Comparison of ENCODE assay signal across 37 cellular contexts in genomic region chr12:10998204-10998603, GRCh38.
"Had no signal": no experiment of that assay in that cellular context is flagged by ENCODE, and none has a peak within 500 bp of the region (broad histone marks: within the 10 kb centered on the region; RNA-seq: fewer than 3 reads in every experiment).

Gene TAS2R20 (minus strand): TSS chr12:10998304. CDS start chr12:10997875, 429 bp downstream.

- DNase-seq: activated effector memory CD4-positive, alpha-beta T cell treated with anti-CD3 and anti-CD28 coated beads, Interleukin-2, amount 50 U/mL, for 16 hours; activated effector memory CD4-positive, alpha-beta T cell treated with Interleukin-2 at 50 U/mL for 16 hours; activated gamma-delta T cell; activated gamma-delta T cell treated with Interleukin-2 at 50 U/mL for 16 hours; activated naive CD4-positive, alpha-beta T cell; activated naive CD4-positive, alpha-beta T cell treated with anti-CD3 and anti-CD28 coated beads for 36 hours; activated naive CD4-positive, alpha-beta T cell treated with anti-CD3 and anti-CD28 coated beads, Interleukin-2, amount 50 U/mL, for 16 hours; activated naive CD4-positive, alpha-beta T cell treated with Interleukin-2 at 50 U/mL for 16 hours; activated naive CD8-positive, alpha-beta T cell treated with anti-CD3 and anti-CD28 coated beads for 36 hours; activated naive CD8-positive, alpha-beta T cell treated with anti-CD3 and anti-CD28 coated beads, Interleukin-2, amount 10 ng/mL, durations not matched to agents 7 days and 5 days; activated naive CD8-positive, alpha-beta T cell treated with anti-CD3 and anti-CD28 coated beads, Interleukin-2, amount 50 U/mL, for 24 hours; activated T-cell treated with anti-CD3 and anti-CD28 coated beads, Interleukin-2, amount 50 U/mL, for 1 hour; activated T-cell treated with anti-CD3 and anti-CD28 coated beads, Interleukin-2, amount 50 U/mL, for 24 hours; activated T-cell treated with anti-CD3 and anti-CD28 coated beads, Interleukin-2, amount 50 U/mL, for 4 hours; activated T-cell treated with anti-CD3 and anti-CD28 coated beads, Interleukin-2, amount 50 U/mL, for 48 hours; activated T-cell treated with anti-CD3 and anti-CD28 coated beads, Interleukin-2, amount 50 U/mL, for 72 hours; adrenal gland; amniotic stem cell; amygdala; anterior cingulate cortex; aorta; body of pancreas; brain microvascular endothelial cell; caudate nucleus; central memory CD4-positive, alpha-beta T cell; cerebellar nuclear complex had no signal

- H3K4me1 ChIP-seq: adrenal gland, ascending aorta, body of pancreas, breast epithelium had no signal

- H3K27ac Mint-ChIP-seq: activated naive CD4-positive, alpha-beta T cell treated with anti-CD3 and anti-CD28 coated beads for 36 hours; activated naive CD4-positive, alpha-beta T cell treated with anti-CD3 and anti-CD28 coated beads, Interleukin-2, amount 50 U/mL, for 24 hours; activated naive CD4-positive, alpha-beta T cell treated with anti-CD3 and anti-CD28 coated beads, Interleukin-2, amount 50 U/mL, for 72 hours; activated naive CD8-positive, alpha-beta T cell; activated naive CD8-positive, alpha-beta T cell treated with anti-CD3 and anti-CD28 coated beads for 36 hours; activated naive CD8-positive, alpha-beta T cell treated with anti-CD3 and anti-CD28 coated beads, Interleukin-2, amount 10 ng/mL, durations not matched to agents 7 days and 5 days; activated naive CD8-positive, alpha-beta T cell treated with anti-CD3 and anti-CD28 coated beads, Interleukin-2, amount 50 U/mL, for 24 hours; activated T-cell treated with anti-CD3 and anti-CD28 coated beads, Interleukin-2, amount 50 U/mL, for 24 hours; activated T-cell treated with anti-CD3 and anti-CD28 coated beads, Interleukin-2, amount 50 U/mL, for 72 hours; activated T-helper 1 cell treated with anti-CD3 and anti-CD28 coated beads, Interleukin-12 subunit alpha, Interleukin-12 subunit beta, Interleukin-2, Interleukin-4 antibody, amounts not matched to agents 30 ng/mL and 10 ng/mL and 1 ng/mL, durations not matched to agents 14 hours and 24 hours and 36 hours; activated T-helper 17 cell treated with anti-CD3 and anti-CD28 coated beads, Interleukin-2, amount 50 U/mL, for 72 hours; activated T-helper 2 cell treated with anti-CD3 and anti-CD28 coated beads, Interferon-gamma antibody, Interleukin-2, Interleukin-4, amounts not matched to agents 10 μg/mL and 5 μg/mL and 100 μg/mL, durations not matched to agents 14 hours and 24 hours and 36 hours; brain had no signal

- H3K4me3 Mint-ChIP-seq: activated naive CD4-positive, alpha-beta T cell treated with anti-CD3 and anti-CD28 coated beads for 36 hours; activated naive CD4-positive, alpha-beta T cell treated with anti-CD3 and anti-CD28 coated beads, Interleukin-2, amount 50 U/mL, for 24 hours; activated naive CD8-positive, alpha-beta T cell; activated naive CD8-positive, alpha-beta T cell treated with anti-CD3 and anti-CD28 coated beads for 36 hours; activated naive CD8-positive, alpha-beta T cell treated with anti-CD3 and anti-CD28 coated beads, Interleukin-2, amount 10 ng/mL, durations not matched to agents 7 days and 5 days; activated naive CD8-positive, alpha-beta T cell treated with anti-CD3 and anti-CD28 coated beads, Interleukin-2, amount 50 U/mL, for 24 hours; activated T-cell treated with anti-CD3 and anti-CD28 coated beads, Interleukin-2, amount 50 U/mL, for 24 hours; activated T-cell treated with anti-CD3 and anti-CD28 coated beads, Interleukin-2, amount 50 U/mL, for 4 hours; activated T-cell treated with anti-CD3 and anti-CD28 coated beads, Interleukin-2, amount 50 U/mL, for 72 hours; activated T-helper 1 cell treated with anti-CD3 and anti-CD28 coated beads, Interleukin-12 subunit alpha, Interleukin-12 subunit beta, Interleukin-2, Interleukin-4 antibody, amounts not matched to agents 30 ng/mL and 10 ng/mL and 1 ng/mL, durations not matched to agents 14 hours and 24 hours and 36 hours; activated T-helper 17 cell treated with anti-CD3 and anti-CD28 coated beads, Interleukin-2, amount 50 U/mL, for 72 hours; brain; central memory CD8-positive, alpha-beta T cell had no signal

- H3K9me3 Mint-ChIP-seq: activated naive CD4-positive, alpha-beta T cell treated with anti-CD3 and anti-CD28 coated beads for 36 hours; activated naive CD4-positive, alpha-beta T cell treated with anti-CD3 and anti-CD28 coated beads, Interleukin-2, amount 50 U/mL, for 24 hours; activated naive CD4-positive, alpha-beta T cell treated with anti-CD3 and anti-CD28 coated beads, Interleukin-2, amount 50 U/mL, for 72 hours; activated T-helper 1 cell treated with anti-CD3 and anti-CD28 coated beads, Interleukin-12 subunit alpha, Interleukin-12 subunit beta, Interleukin-2, Interleukin-4 antibody, amounts not matched to agents 30 ng/mL and 10 ng/mL and 1 ng/mL, durations not matched to agents 14 hours and 24 hours and 36 hours; activated T-helper 17 cell treated with anti-CD3 and anti-CD28 coated beads, Interleukin-2, amount 50 U/mL, for 72 hours; central memory CD8-positive, alpha-beta T cell had no signal

- H3K9me3 ChIP-seq: ascending aorta, body of pancreas, breast epithelium had no signal

- H3K4me1 Mint-ChIP-seq: activated naive CD4-positive, alpha-beta T cell treated with anti-CD3 and anti-CD28 coated beads, Interleukin-2, amount 50 U/mL, for 24 hours; activated naive CD8-positive, alpha-beta T cell treated with anti-CD3 and anti-CD28 coated beads for 36 hours; activated naive CD8-positive, alpha-beta T cell treated with anti-CD3 and anti-CD28 coated beads, Interleukin-2, amount 10 ng/mL, durations not matched to agents 7 days and 5 days; activated naive CD8-positive, alpha-beta T cell treated with anti-CD3 and anti-CD28 coated beads, Interleukin-2, amount 50 U/mL, for 24 hours; activated T-helper 17 cell treated with anti-CD3 and anti-CD28 coated beads, Interleukin-2, amount 50 U/mL, for 72 hours; brain; central memory CD8-positive, alpha-beta T cell had no signal

- H3K27me3 Mint-ChIP-seq: activated naive CD4-positive, alpha-beta T cell treated with anti-CD3 and anti-CD28 coated beads, Interleukin-2, amount 50 U/mL, for 24 hours; activated naive CD8-positive, alpha-beta T cell; activated naive CD8-positive, alpha-beta T cell treated with anti-CD3 and anti-CD28 coated beads for 36 hours; activated naive CD8-positive, alpha-beta T cell treated with anti-CD3 and anti-CD28 coated beads, Interleukin-2, amount 10 ng/mL, durations not matched to agents 7 days and 5 days; activated naive CD8-positive, alpha-beta T cell treated with anti-CD3 and anti-CD28 coated beads, Interleukin-2, amount 50 U/mL, for 24 hours; activated T-cell treated with anti-CD3 and anti-CD28 coated beads, Interleukin-2, amount 50 U/mL, for 24 hours; activated T-helper 17 cell treated with anti-CD3 and anti-CD28 coated beads, Interleukin-2, amount 50 U/mL, for 72 hours; brain; central memory CD8-positive, alpha-beta T cell had no signal

- ATAC-seq: activated naive CD4-positive, alpha-beta T cell treated with anti-CD3 and anti-CD28 coated beads, Interleukin-2, amount 50 U/mL, for 72 hours; activated naive CD8-positive, alpha-beta T cell treated with anti-CD3 and anti-CD28 coated beads, Interleukin-2, amount 50 U/mL, for 24 hours; activated T-cell treated with anti-CD3 and anti-CD28 coated beads, Interleukin-2, amount 50 U/mL, for 4 hours; activated T-cell treated with anti-CD3 and anti-CD28 coated beads, Interleukin-2, amount 50 U/mL, for 72 hours; activated T-helper 17 cell treated with anti-CD3 and anti-CD28 coated beads, Interleukin-2, amount 50 U/mL, for 72 hours; body of pancreas had no signal

- H3K4me3 ChIP-seq: adrenal gland, ascending aorta, body of pancreas, breast epithelium, cardiac muscle cell had no signal

- H3K36me3 ChIP-seq: adrenal gland, brain microvascular endothelial cell, breast epithelium had no signal

- H3K27me3 ChIP-seq: adrenal gland, ascending aorta, body of pancreas, brain microvascular endothelial cell, breast epithelium, cardiac muscle cell had no signal

- H3K27ac ChIP-seq: adrenal gland, ascending aorta, body of pancreas, brain microvascular endothelial cell, breast epithelium, cardiac muscle cell had no signal
